In genomic region chr3:20038679-20039078, GRCh38 we compare ENCODE assay signal across 10 cellular contexts. TPM values are rescaled to one million over a fixed set of nuclear protein-coding genes. Genes with fewer than 3 reads are reported as not detected.
DNase-seq lines count a peak whose midpoint lies in the region; TF ChIP-seq lines count a peak whose summit lies in the region.
"Had no signal": no experiment of that assay in that cellular context is flagged by ENCODE, and none has a peak within 500 bp of the region (broad histone marks: within the 10 kb centered on the region; RNA-seq: fewer than 3 reads in every experiment).

No MANE protein-coding gene starts in this region.

- H4K20me1 ChIP-seq in BLaER1 (peaks cover 25% of the 10 kb centered on the region; the same call in 1 of the 2 replicates), MM.1S (ENCODE audit: insufficient read depth, low read length) (no peaks in the 10 kb centered on the region)

- H3K27ac Mint-ChIP-seq in neural crest cell (ENCODE audit: unreplicated experiment): no peak overlapping the region

- H3K36me3 Mint-ChIP-seq in neural crest cell (ENCODE audit: low read depth): no peaks in the 10 kb centered on the region

- H3K9me3 ChIP-seq in BLaER1 (no peaks in the 10 kb centered on the region), MM.1S (replicated peaks; ENCODE audit: insufficient read depth, low read length) (no peaks in the 10 kb centered on the region)

- H3K27me3 ChIP-seq in BLaER1: no peaks in the 10 kb centered on the region
- no peaks in the 10 kb centered on the region for H3K27me3 ChIP-seq in MM.1S (replicated peaks; ENCODE audit: insufficient read depth, low read length)

- peaks cover 38% of the 10 kb centered on the region for H3K4me1 ChIP-seq in BLaER1
- peaks cover 27% of the 10 kb centered on the region for H3K4me1 ChIP-seq in MM.1S (ENCODE audit: low read length)

- H3K36me3 ChIP-seq in BLaER1 (no peaks in the 10 kb centered on the region), MM.1S (replicated peaks; ENCODE audit: insufficient read depth, low read length) (no peaks in the 10 kb centered on the region)

- no peak for DNase-seq in MM.1S
- no peak for DNase-seq in coronary artery (ENCODE audit: low spot score)
- DNase-seq in neural crest cell (ENCODE audit: low read depth, low spot score): no peak
- DNase-seq in nucleus accumbens (lab: John Stamatoyannopoulos, UW): no peak
- DNase-seq in dedifferentiated amniotic fluid mesenchymal stem cell (ENCODE audit: extremely low spot score): no peak
- no peak for DNase-seq in NCI-H1436 (lab: John Stamatoyannopoulos, UW)
- no peak for DNase-seq in HK-2 (ENCODE audit: unreplicated experiment)

- H3K9me3 Mint-ChIP-seq in neural crest cell: no peaks in the 10 kb centered on the region

- peak overlapping the region; percentile 92 for H3K4me3 Mint-ChIP-seq in neural crest cell

- H3K4me2 ChIP-seq in BLaER1: peak overlapping the region; percentile 92
- H3K4me2 ChIP-seq in MM.1S (ENCODE audit: low read depth, low read length): peak overlapping the region; percentile 75

- H3K4me1 Mint-ChIP-seq in neural crest cell: peaks cover 27% of the 10 kb centered on the region

- no peak for TF ChIP-seq CTCF in MM.1S (IDR thresholded peaks at IDR 0.05; ENCODE audit: low read length)
- TF ChIP-seq CTCF in coronary artery (IDR thresholded peaks at IDR 0.05): no peak
- TF ChIP-seq CTCF in neural crest cell (conservative IDR thresholded peaks at IDR 0.05): no peak

- H3K9ac ChIP-seq in BLaER1: peak overlapping the region; percentile 85
- H3K9ac ChIP-seq in MM.1S (ENCODE audit: low read length): peak overlapping the region; percentile 82; the same call in 1 of the 2 replicates

- H3K79me2 ChIP-seq in MM.1S (ENCODE audit: low read length): peaks cover 31% of the 10 kb centered on the region

- peaks cover 37% of the 10 kb centered on the region for H3F3A ChIP-seq in MM.1S (ENCODE audit: insufficient read depth, low read length)

- H3K4me3 ChIP-seq in BLaER1: peak overlapping the region; percentile 88
- peak overlapping the region; percentile 86 for H3K4me3 ChIP-seq in MM.1S (ENCODE audit: low read length)
- H3K4me3 ChIP-seq in coronary artery: peak overlapping the region; percentile 92
- H3K4me3 ChIP-seq: SK-N-MC had no signal

- H2AFZ ChIP-seq in MM.1S (ENCODE audit: low read length): peak overlapping the region; percentile 99

- H3K27ac ChIP-seq in BLaER1 (peak overlapping the region; percentile 84), MM.1S (ENCODE audit: low read length) (peak overlapping the region; percentile 86; the same call in 1 of the 2 replicates), coronary artery (peak overlapping the region; percentile 96 to 99)
- H3K27ac ChIP-seq: epithelial cell of prostate, SK-N-MC had no signal

- no peaks in the 10 kb centered on the region for H3K27me3 Mint-ChIP-seq in neural crest cell (ENCODE audit: low read depth)

- H3K9me2 ChIP-seq in MM.1S (replicated peaks; ENCODE audit: insufficient read depth, low read length): no peaks in the 10 kb centered on the region

RNA-seq across cellular contexts. Expression of gene KAT2B, which starts 1.6 kb away (rescaled TPM):
- 12.2 and 13.3 TPM in 2 replicates for total RNA-seq in neural crest cell

RNA-seq across cellular contexts. Expression of gene PP2D1, which starts 26.6 kb away (rescaled TPM):
- total RNA-seq in neural crest cell: not detected in 2 replicates
